ENCODE assay signal across 1 cellular context in genomic region chr7:108008827-108009226, GRCh38.
TF ChIP-seq lines count a peak whose summit lies in the region.

No MANE protein-coding gene starts in this region.

TF ChIP-seq in IMR-90, 13 proteins besides CTCF, POLR2A, EP300 and RAD21:
- TF ChIP-seq MXI1 (IDR thresholded peaks at IDR 0.05; ENCODE audit: borderline replicate concordance, low read depth, low read length) (no peak), SMC3 (IDR thresholded peaks at IDR 0.05; ENCODE audit: low read depth, low read length) (no peak), MAZ (IDR thresholded peaks at IDR 0.05; ENCODE audit: borderline replicate concordance, low read depth, low read length) (no peak), USF2 (IDR thresholded peaks at IDR 0.05; ENCODE audit: low read depth, low read length) (no peak), RCOR1 (IDR thresholded peaks at IDR 0.05; ENCODE audit: insufficient replicate concordance, low read length) (no peak), NFE2L2 (IDR thresholded peaks at IDR 0.05; ENCODE audit: low read depth, low read length) (no peak), BHLHE40 (IDR thresholded peaks at IDR 0.05; ENCODE audit: low read depth, low read length) (no peak), CEBPB (IDR thresholded peaks at IDR 0.05; ENCODE audit: low read depth, low read length) (no peak), MAFK (IDR thresholded peaks at IDR 0.05; ENCODE audit: low read depth, low read length) (no peak), FOS (IDR thresholded peaks at IDR 0.05; ENCODE audit: low read depth, low read length) (no peak), RFX5 (IDR thresholded peaks at IDR 0.05; ENCODE audit: low read depth, low read length) (no peak), ELK1 (IDR thresholded peaks at IDR 0.05; ENCODE audit: borderline replicate concordance, low read depth, low read length) (no peak)
